In the genomic region with DNA sequence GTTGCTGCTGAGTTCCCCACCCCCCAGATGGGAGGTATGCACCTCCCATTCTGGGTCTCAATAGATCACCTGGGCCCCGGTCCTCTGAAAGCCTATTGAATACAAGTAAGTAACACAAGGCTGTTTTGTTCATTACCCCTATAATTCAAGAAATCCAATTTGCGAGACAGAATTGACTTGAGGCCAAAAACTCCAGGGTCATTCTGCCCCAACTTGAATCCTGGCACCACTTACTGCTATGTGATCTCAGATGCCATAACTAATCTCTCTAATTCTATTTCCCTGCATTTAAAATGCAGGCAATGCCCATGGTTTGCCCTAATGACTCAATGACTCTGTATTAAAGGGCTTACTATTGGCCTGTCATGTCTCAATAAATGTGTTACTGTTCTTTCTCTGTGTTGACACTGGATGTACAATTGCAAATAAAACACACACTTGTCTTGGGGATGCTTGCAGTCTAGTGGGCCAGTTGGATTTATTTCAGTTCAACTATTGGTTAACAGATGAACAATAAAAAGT, we compare ENCODE assay signal across 13 cellular contexts. TPM values are rescaled to one million over a fixed set of nuclear protein-coding genes. Genes with fewer than 3 reads are reported as not detected.
"Had no signal": no experiment of that assay in that cellular context is flagged by ENCODE, and none has a peak within 500 bp of the region (broad histone marks: within the 10 kb centered on the region; RNA-seq: fewer than 3 reads in every experiment).

No MANE protein-coding gene starts in this region.

RNA-seq across cellular contexts. Expression of a gene that starts 35.7 kb away (rescaled TPM):
- total RNA-seq: activated B cell treated with CpG ODN at 0.5 μM for 24 hours; activated CD4-positive, alpha-beta memory T cell treated with anti-CD3 and anti-CD28 coated beads for 36 hours; activated CD4-positive, alpha-beta memory T cell treated with anti-CD3 and anti-CD28 coated beads, Interleukin-2, amount 10 ng/mL, durations not matched to agents 7 days and 5 days; activated CD4-positive, alpha-beta T cell treated with anti-CD3 and anti-CD28 coated beads for 36 hours; activated CD4-positive, alpha-beta T cell treated with anti-CD3 and anti-CD28 coated beads, Interleukin-2, amount 10 ng/mL, durations not matched to agents 24 days and 14 days; activated CD4-positive, alpha-beta T cell treated with anti-CD3 and anti-CD28 coated beads, Interleukin-2, amount 10 ng/mL, durations not matched to agents 7 days and 5 days; activated CD8-positive, alpha-beta memory T cell treated with anti-CD3 and anti-CD28 coated beads for 36 hours; activated CD8-positive, alpha-beta memory T cell treated with anti-CD3 and anti-CD28 coated beads, Interleukin-2, amount 10 ng/mL, durations not matched to agents 7 days and 5 days; activated CD8-positive, alpha-beta T cell treated with anti-CD3 and anti-CD28 coated beads for 36 hours; activated CD8-positive, alpha-beta T cell treated with anti-CD3 and anti-CD28 coated beads, Interleukin-2, amount 10 ng/mL, durations not matched to agents 7 days and 5 days; T-helper 1 cell treated with Interleukin-12 subunit alpha and Interleukin-12 subunit beta and Interleukin-4 antibody, amounts not matched to agents 30 ng/mL and 1 ng/mL, for 36 hours; T-helper 17 cell; T-helper 2 cell treated with Interferon-gamma antibody and Interleukin-4, amounts not matched to agents 100 ng/mL and 5 ng/mL, for 36 hours had no signal
